Comparison of ENCODE assay signal across 8 cellular contexts in the genomic region with DNA sequence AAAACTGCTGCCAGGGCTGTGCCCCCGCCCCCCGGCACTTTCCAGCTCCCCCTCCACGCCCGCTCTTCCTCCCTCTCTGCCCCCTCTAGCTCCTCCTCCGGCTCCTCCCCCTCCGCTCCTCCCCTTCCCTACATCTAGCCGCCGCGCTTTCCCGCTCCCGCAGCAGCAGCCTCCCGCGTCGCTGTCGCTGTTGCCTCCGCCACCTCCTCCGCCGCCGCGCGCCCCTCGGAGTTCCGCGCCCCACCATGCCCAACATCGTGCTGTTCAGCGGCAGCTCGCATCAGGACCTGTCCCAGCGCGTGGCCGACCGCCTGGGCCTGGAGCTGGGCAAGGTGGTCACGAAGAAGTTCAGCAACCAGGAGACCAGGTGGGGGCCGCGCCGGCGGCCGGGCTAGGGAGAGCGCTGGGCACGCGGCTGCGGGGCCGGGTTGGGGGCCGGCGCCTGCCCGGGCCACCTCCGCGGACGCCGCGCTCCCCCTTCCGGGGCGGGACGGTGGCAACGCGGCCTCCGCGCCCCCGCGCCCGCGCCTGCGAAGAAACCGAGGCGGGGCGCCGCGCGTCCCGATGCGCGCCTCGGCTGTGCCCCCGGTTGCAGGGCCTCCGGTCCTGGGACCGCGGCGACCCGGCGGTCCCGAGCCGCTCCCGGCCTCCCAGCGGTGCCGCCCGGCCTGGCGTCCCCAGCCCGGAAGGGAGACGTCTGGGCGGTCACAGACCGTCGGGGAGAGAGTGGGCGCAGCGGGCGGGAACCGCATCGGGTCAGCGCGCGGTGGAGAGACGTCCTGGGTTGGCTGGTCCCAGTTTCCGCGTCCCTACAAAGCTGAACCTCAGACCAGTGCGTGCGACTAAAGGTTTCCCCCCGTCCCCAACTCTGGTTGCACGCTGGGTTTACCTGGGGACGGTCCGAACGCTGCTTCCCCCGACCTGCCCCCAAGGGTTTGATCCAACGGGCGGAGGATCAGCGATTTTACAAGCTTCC. TPM values are rescaled to one million over a fixed set of nuclear protein-coding genes. Genes with fewer than 3 reads are reported as not detected.
DNase-seq lines count a peak whose midpoint lies in the region; ATAC-seq and TF ChIP-seq lines count a peak whose summit lies in the region.

TSS of gene PRPS2 (plus strand) at position 160 of the 976 bp plus-strand sequence. CDS start at position 246, 86 bp downstream.

- intact Hi-C loops in spleen (cut with DNase I; ENCODE audit: low total_unique reads) = no loop called here

- WGBS in spleen, 5 donors = 1 to 52% (median 2%) methylated on average over 22 to 112 of the region's 113 CpGs

- H3K36me3 Mint-ChIP-seq in brain = peaks cover 7% of the 10 kb centered on the region

- no peak for TF ChIP-seq POLR2A in spleen (IDR thresholded peaks at IDR 0.05)

- H3K27ac Mint-ChIP-seq in brain = peak within 1 kb of the TSS in 1 of 5 experiments; percentile 63

- H3K9me3 ChIP-seq in HAP-1 = no peaks in the 10 kb centered on the region
- peaks cover 0 to 5% (median 0%) of the 10 kb centered on the region in 8 donors for H3K9me3 ChIP-seq in spleen

- in situ Hi-C loops in HAP-1 (cut with MboI; ENCODE audit: low sequenced_read_pairs) = no loop called here

- H3K4me3 Mint-ChIP-seq in brain = peak within 1 kb of the TSS; percentile 84 to 89 (median 87)

- ATAC-seq in GM18870 (IDR thresholded peaks at IDR 0.05; ENCODE audit: unreplicated experiment) = no peak

- DNase-seq in HAP-1 (ENCODE audit: low spot score in 2 of 2) (peak; percentile 79 to 94), NCI-H1048 (lab: John Stamatoyannopoulos, UW) (peak; percentile 28), UCSD-AML1 (lab: John Stamatoyannopoulos, UW; ENCODE audit: unreplicated experiment) (peak; percentile 59), iPS-NIHi11 (ENCODE audit: low spot score) (peak; percentile 87), spleen (peak; percentile 92)

- peak within 1 kb of the TSS in 7 of 8 donors; percentile 22 to 83 (median 66) for H3K27ac ChIP-seq in spleen

- H3K4me3 ChIP-seq in GM08714 (ENCODE audit: low read length) = peak within 1 kb of the TSS; percentile 82
- H3K4me3 ChIP-seq in HAP-1 = peak within 1 kb of the TSS; percentile 77
- peak within 1 kb of the TSS; percentile 36 to 89 (median 65) for H3K4me3 ChIP-seq in spleen

- peaks cover 7% of the 10 kb centered on the region for H3K27me3 Mint-ChIP-seq in brain

- H3K27me3 ChIP-seq in HAP-1 (ENCODE audit: low read depth) (no peaks in the 10 kb centered on the region), spleen (replicated peaks in 1 of 7) (peaks cover 0 to 7% (median 0%) of the 10 kb centered on the region in 7 donors)

- H3K4me1 ChIP-seq in HAP-1 (peaks cover 20% of the 10 kb centered on the region), spleen (peaks cover 0 to 19% (median 5%) of the 10 kb centered on the region in 6 donors)

- peaks cover 0 to 19% (median 4%) of the 10 kb centered on the region in 5 experiments for H3K9me3 Mint-ChIP-seq in brain

- TF ChIP-seq CTCF in brain (conservative IDR thresholded peaks at IDR 0.05) = no peak
- no peak for TF ChIP-seq CTCF in spleen (IDR thresholded peaks at IDR 0.05 in 8 of 11, conservative IDR thresholded peaks at IDR 0.05 in 3 of 11)

- peaks cover 9% of the 10 kb centered on the region; the same call in 1 of the 2 replicates for H3K36me3 ChIP-seq in HAP-1 (replicated peaks)
- H3K36me3 ChIP-seq in spleen = no peaks in the 10 kb centered on the region

- peaks cover 7% of the 10 kb centered on the region for H3K4me1 Mint-ChIP-seq in brain

RNA-seq across cellular contexts. Expression of gene PRPS2, which starts in this region (rescaled TPM):
- polyA plus RNA-seq in brain (ENCODE audit: insufficient read depth, low read depth, low replicate concordance) = 16.9 TPM
- 10 to 100 TPM; 18.6 to 34.9 (median 25.6) TPM for total RNA-seq in spleen
- 10 to 100 TPM; 19.9 to 26.0 (median 24.2) TPM for polyA plus RNA-seq in spleen

Comparison
In these comparisons a context has a peak if more than half of its experiments do, and no peak if none do; other contexts are left out.
1. DNase-seq: peak in every context shown above with its lines; median percentile 92 in spleen; 87 in iPS-NIHi11; 86 in HAP-1; 59 in UCSD-AML1; 28 in NCI-H1048.